In the genomic region with DNA sequence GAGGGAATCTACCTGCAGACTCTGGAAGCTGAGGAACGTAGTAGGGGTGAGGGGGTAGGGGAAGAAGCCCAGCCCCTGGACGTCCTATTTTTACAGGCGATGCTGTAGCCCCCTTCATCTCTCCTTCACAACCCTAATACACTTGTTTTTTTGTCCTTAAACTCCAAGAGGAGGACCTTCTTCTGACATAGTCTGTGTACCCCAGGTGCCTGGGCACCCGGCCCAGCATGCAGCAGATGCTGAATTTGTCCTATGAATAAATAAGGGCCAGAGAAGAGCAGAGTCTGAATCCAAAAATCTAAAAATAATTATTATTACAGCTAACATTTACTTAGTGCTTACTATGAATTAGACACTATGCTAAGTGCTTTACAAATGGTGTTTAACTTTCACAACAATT, we compare ENCODE assay signal across 2 cellular contexts.
TF ChIP-seq lines count a peak whose summit lies in the region.

No MANE protein-coding gene starts in this region.

TF ChIP-seq in HCT116, 20 proteins besides CTCF, POLR2A, EP300 and RAD21:
- TF ChIP-seq SRF (IDR thresholded peaks at IDR 0.05; ENCODE audit: low read depth) (no peak), FOSL1 (IDR thresholded peaks at IDR 0.05; ENCODE audit: low read depth) (no peak), TCF7L2 (IDR thresholded peaks at IDR 0.05; ENCODE audit: borderline replicate concordance, extremely low read depth, insufficient read depth, insufficient read length) (no peak)

TF ChIP-seq in WTC11, 78 proteins besides CTCF, POLR2A, EP300 and RAD21:
- TF ChIP-seq ZNF425 (CRISPR knock-in tag; conservative IDR thresholded peaks at IDR 0.05), result no peak
- TF ChIP-seq PRRX2 (CRISPR knock-in tag; IDR thresholded peaks at IDR 0.05), result no peak
- TF ChIP-seq TEAD4 (CRISPR knock-in tag; IDR thresholded peaks at IDR 0.05), result no peak
- no peak for TF ChIP-seq SOX15 (CRISPR knock-in tag; IDR thresholded peaks at IDR 0.05)
- TF ChIP-seq, protein P1, sequence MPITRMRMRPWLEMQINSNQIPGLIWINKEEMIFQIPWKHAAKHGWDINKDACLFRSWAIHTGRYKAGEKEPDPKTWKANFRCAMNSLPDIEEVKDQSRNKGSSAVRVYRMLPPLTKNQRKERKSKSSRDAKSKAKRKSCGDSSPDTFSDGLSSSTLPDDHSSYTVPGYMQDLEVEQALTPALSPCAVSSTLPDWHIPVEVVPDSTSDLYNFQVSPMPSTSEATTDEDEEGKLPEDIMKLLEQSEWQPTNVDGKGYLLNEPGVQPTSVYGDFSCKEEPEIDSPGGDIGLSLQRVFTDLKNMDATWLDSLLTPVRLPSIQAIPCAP (CRISPR knock-in tag; IDR thresholded peaks at IDR 0.05), result no peak
